Comparison of ENCODE assay signal across 23 cellular contexts in the genomic region with DNA sequence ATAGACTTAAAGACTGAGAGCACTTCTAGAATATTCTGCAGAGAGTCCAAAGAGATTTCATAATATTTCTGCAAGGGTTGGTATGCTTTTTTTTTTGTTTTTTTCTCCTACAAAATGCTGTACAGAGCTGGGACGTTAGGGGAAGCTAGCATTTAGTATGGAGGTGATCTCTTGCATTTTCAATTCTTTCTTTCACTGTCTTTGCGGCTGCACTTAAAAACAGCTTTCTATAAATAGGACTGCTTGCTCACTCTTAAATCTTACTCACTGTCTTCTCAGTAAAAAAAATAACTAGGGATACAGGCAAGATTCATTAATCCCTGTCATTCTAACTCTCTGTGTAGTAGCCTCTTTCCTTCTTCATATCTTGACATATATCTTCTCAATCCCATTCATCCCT. TPM values are rescaled to one million over a fixed set of nuclear protein-coding genes. Genes with fewer than 3 reads are reported as not detected.
"Had no signal": no experiment of that assay in that cellular context is flagged by ENCODE, and none has a peak within 500 bp of the region (broad histone marks: within the 10 kb centered on the region; RNA-seq: fewer than 3 reads in every experiment).

No MANE protein-coding gene starts in this region.

- ATAC-seq: foreskin keratinocyte; left cardiac atrium; lower lobe of right lung; natural killer cell; stimulated activated naive B cell treated with anti-CD40 and anti-IgM and Interleukin-4, amounts not matched to agents 10 μg/mL and 1 μg/mL and 100 μg/mL, for 72 hours; stimulated activated naive CD8-positive, alpha-beta T cell treated with anti-CD3 and anti-CD28 coated beads, Interleukin-15, amount 100 ng/mL, for 72 hours had no signal

- H3K9me3 ChIP-seq: left ventricle myocardium inferior, lower lobe of right lung, ovary, right atrium auricular region, sigmoid colon, thoracic aorta, transverse colon had no signal

- H3K27me3 ChIP-seq: foreskin keratinocyte, ovary, right atrium auricular region had no signal

- H3K4me3 Mint-ChIP-seq: immature natural killer cell; memory B cell; mesothelial cell of epicardium; natural killer cell; neural progenitor cell; stimulated activated naive B cell treated with anti-CD40 and anti-IgM and Interleukin-4, amounts not matched to agents 10 μg/mL and 1 μg/mL and 100 μg/mL, for 72 hours; stimulated activated naive CD8-positive, alpha-beta T cell treated with anti-CD3 and anti-CD28 coated beads, Interleukin-15, amount 100 ng/mL, for 72 hours had no signal

- H3K27ac Mint-ChIP-seq: immature natural killer cell; memory B cell; mesothelial cell of epicardium; natural killer cell; neural progenitor cell; stimulated activated naive B cell treated with anti-CD40 and anti-IgM and Interleukin-4, amounts not matched to agents 10 μg/mL and 1 μg/mL and 100 μg/mL, for 72 hours; stimulated activated naive CD8-positive, alpha-beta T cell treated with anti-CD3 and anti-CD28 coated beads, Interleukin-15, amount 100 ng/mL, for 72 hours had no signal

- H3K4me2 ChIP-seq: neural progenitor cell had no signal

- H3K36me3 Mint-ChIP-seq: immature natural killer cell; memory B cell; mesothelial cell of epicardium; natural killer cell; neural progenitor cell; stimulated activated naive B cell treated with anti-CD40 and anti-IgM and Interleukin-4, amounts not matched to agents 10 μg/mL and 1 μg/mL and 100 μg/mL, for 72 hours had no signal

- H3K9me3 Mint-ChIP-seq: mesothelial cell of epicardium; neural progenitor cell; stimulated activated naive B cell treated with anti-CD40 and anti-IgM and Interleukin-4, amounts not matched to agents 10 μg/mL and 1 μg/mL and 100 μg/mL, for 72 hours; stimulated activated naive CD8-positive, alpha-beta T cell treated with anti-CD3 and anti-CD28 coated beads, Interleukin-15, amount 100 ng/mL, for 72 hours had no signal

- H3K36me3 ChIP-seq: left ventricle myocardium inferior, lower lobe of right lung, neural progenitor cell, ovary, right atrium auricular region, sigmoid colon, thoracic aorta, transverse colon had no signal

- H3K4me1 ChIP-seq: lower lobe of right lung, transverse colon had no signal

- H3K4me3 ChIP-seq: left ventricle myocardium inferior, lower lobe of right lung, neural progenitor cell, ovary, right atrium auricular region, sigmoid colon, skin epidermis, thoracic aorta, transverse colon had no signal

- DNase-seq: dermis blood vessel endothelial cell; foreskin keratinocyte; immature natural killer cell; kidney; left cardiac atrium; left ventricle myocardium inferior; lower lobe of right lung; natural killer cell; nucleus accumbens; ovary; sigmoid colon; stimulated activated CD4-positive, alpha-beta T cell treated with anti-CD3 and anti-CD28 coated beads, Interleukin-2, amount 100 ng/mL, for 24 hours; stimulated activated CD4-positive, alpha-beta T cell treated with anti-CD3 and anti-CD28 coated beads, Interleukin-4, amount 100 ng/mL, for 4 hours; stimulated activated naive B cell treated with anti-CD40 and anti-IgM and Interleukin-4, amounts not matched to agents 10 μg/mL and 1 μg/mL and 100 μg/mL, for 72 hours; stimulated activated naive CD8-positive, alpha-beta T cell treated with anti-CD3 and anti-CD28 coated beads, Interleukin-15, amount 100 ng/mL, for 72 hours; transverse colon had no signal

- H2AFZ ChIP-seq: neural progenitor cell had no signal

- H3K4me1 Mint-ChIP-seq: immature natural killer cell; memory B cell; natural killer cell; stimulated activated naive B cell treated with anti-CD40 and anti-IgM and Interleukin-4, amounts not matched to agents 10 μg/mL and 1 μg/mL and 100 μg/mL, for 72 hours; stimulated activated naive CD8-positive, alpha-beta T cell treated with anti-CD3 and anti-CD28 coated beads, Interleukin-15, amount 100 ng/mL, for 72 hours had no signal

- H3K9ac ChIP-seq: neural progenitor cell had no signal

- H3K27ac ChIP-seq: foreskin keratinocyte, left ventricle myocardium inferior, lower lobe of right lung, neural progenitor cell, ovary, right atrium auricular region, sigmoid colon, skin epidermis, thoracic aorta, transverse colon had no signal

RNA-seq across cellular contexts. Expression of gene DSCAM, which starts 7.4 kb away (rescaled TPM):
- total RNA-seq: kidney, left cardiac atrium, left ventricle myocardium inferior, mesothelial cell of epicardium, myocyte, natural killer cell, right atrium auricular region, thoracic aorta had no signal
- polyA plus RNA-seq: immature natural killer cell had no signal
